Comparison of ENCODE assay signal across 8 cellular contexts in the genomic region with DNA sequence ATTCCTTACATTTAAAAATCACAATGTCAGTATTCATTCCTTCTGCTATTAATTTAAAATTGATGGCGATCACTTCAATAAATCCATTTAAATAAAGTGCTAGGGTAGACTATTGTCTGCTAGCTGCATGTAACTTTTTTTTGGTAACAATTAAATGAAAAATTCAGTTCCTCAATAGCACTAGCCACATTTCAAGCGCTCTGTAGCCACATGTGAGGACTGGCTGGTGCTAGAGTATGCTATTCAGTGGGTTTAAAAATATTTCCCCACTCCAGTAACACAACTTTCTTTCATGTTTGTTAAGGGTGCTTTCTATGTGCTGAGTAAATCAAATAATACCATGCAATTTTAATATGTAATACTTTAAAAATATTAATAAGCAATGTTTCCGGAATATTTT.
DNase-seq lines count a peak whose midpoint lies in the region; ATAC-seq, FAIRE-seq and TF ChIP-seq lines count a peak whose summit lies in the region.

No MANE protein-coding gene starts in this region.

- no peak for TF ChIP-seq POLR2A in A549 (IDR thresholded peaks at IDR 0.05; ENCODE audit: low read length)

- H3K27ac Mint-ChIP-seq in astrocyte (ENCODE audit: unreplicated experiment): peak overlapping the region; percentile 96

- H3K9ac ChIP-seq in astrocyte (ENCODE audit: low read length): peak overlapping the region; percentile 84

- no peaks in the 10 kb centered on the region for H3K79me2 ChIP-seq in astrocyte (ENCODE audit: insufficient read depth, low read length)

- no peaks in the 10 kb centered on the region for H3K27me3 ChIP-seq in MG63
- H3K27me3 ChIP-seq in astrocyte (ENCODE audit: insufficient read depth, low read length): no peaks in the 10 kb centered on the region
- H3K27me3 ChIP-seq in layer of hippocampus (ENCODE audit: control insufficient read depth, insufficient read depth, low read length): no peaks in the 10 kb centered on the region

- TF ChIP-seq EP300 in A549 (IDR thresholded peaks at IDR 0.05): no peak

- H3K4me3 ChIP-seq in A549 (peak overlapping the region; percentile 51), MG63 (peak overlapping the region; percentile 61), astrocyte (ENCODE audit: insufficient read depth, low read depth, low read length) (peak overlapping the region; percentile 78)

- H2AFZ ChIP-seq in astrocyte (ENCODE audit: low read depth, low read length): peak overlapping the region; percentile 90

- H3K4me1 ChIP-seq in A549 (0 out of 3 replicates have a peak, but pooled peaks cover 3% of the 10 kb centered on the region), astrocyte (ENCODE audit: insufficient read depth, low read length) (no peaks in the 10 kb centered on the region)

- H3K27me3 Mint-ChIP-seq in astrocyte (ENCODE audit: low read depth, unreplicated experiment): no peaks in the 10 kb centered on the region

- CTCF ChIA-PET in A549 (lab: Yijun Ruan, JAX): no interaction called here

- POLR2A ChIA-PET in A549 (lab: Yijun Ruan, JAX): interaction anchor here (0.7 kb wide), 2 partner anchors 118 to 305 kb away, joined by 3 read pairs; no protein-coding TSS in a partner anchor

- no peak for DNase-seq in A549 (ENCODE audit: low read depth in 1 of 2, low spot score in 1 of 2)
- no peak for DNase-seq in MG63
- peak; percentile 14 for DNase-seq in astrocyte (ENCODE audit: low read depth)
- DNase-seq in superior temporal gyrus (ENCODE audit: extremely low spot score): peak; percentile 15
- DNase-seq in COLO668 (lab: John Stamatoyannopoulos, UW; ENCODE audit: unreplicated experiment): no peak

- WGBS in A549 (ENCODE audit: missing lambda C conversion rate): 22% methylated on average over 3 of the region's 3 CpGs

- H3K36me3 Mint-ChIP-seq in astrocyte (ENCODE audit: low read depth, unreplicated experiment): no peaks in the 10 kb centered on the region

- H4K20me1 ChIP-seq in astrocyte (ENCODE audit: insufficient read depth, low read length): no peaks in the 10 kb centered on the region

- H3K9me3 ChIP-seq in A549 (no peaks in the 10 kb centered on the region), MG63 (no peaks in the 10 kb centered on the region), astrocyte (ENCODE audit: insufficient read depth, low read depth, low read length) (no peaks in the 10 kb centered on the region)

- FAIRE-seq in A549 (lab: Jason Lieb, UNC) (no peak), astrocyte (lab: Jason Lieb, UNC) (no peak)

- no peak for TF ChIP-seq RAD21 in A549 (conservative IDR thresholded peaks at IDR 0.05 in 1 of 2, IDR thresholded peaks at IDR 0.05 in 1 of 2)

- H3K4me1 Mint-ChIP-seq in astrocyte (ENCODE audit: low read depth, unreplicated experiment): peaks cover 6% of the 10 kb centered on the region

- TF ChIP-seq CTCF in A549 (IDR thresholded peaks at IDR 0.05): no peak
- no peak for TF ChIP-seq CTCF in astrocyte (IDR thresholded peaks at IDR 0.05; ENCODE audit: insufficient read depth, low read depth, low read length)

- H3K27ac ChIP-seq in A549 (peak overlapping the region; percentile 85 to 98), astrocyte (ENCODE audit: low read depth, low read length) (peak overlapping the region; percentile 90), layer of hippocampus (ENCODE audit: low read depth, low read length) (peak overlapping the region; percentile 96)

- H3K9me3 Mint-ChIP-seq in astrocyte (ENCODE audit: unreplicated experiment): no peaks in the 10 kb centered on the region

- H3K36me3 ChIP-seq in MG63: peaks cover 5% of the 10 kb centered on the region
- peaks cover 4% of the 10 kb centered on the region for H3K36me3 ChIP-seq in astrocyte (ENCODE audit: insufficient read depth, low read length)

- ATAC-seq in A549: peak in 1 of 2 experiments; percentile 60; a peak in 3 of 6 replicates
- peak; percentile 42 for ATAC-seq in GM18511 (IDR thresholded peaks at IDR 0.05; ENCODE audit: unreplicated experiment)
- ATAC-seq in GM19397 (IDR thresholded peaks at IDR 0.05; ENCODE audit: unreplicated experiment): no peak

- H3K4me2 ChIP-seq in A549: peak overlapping the region; percentile 77
- peak overlapping the region; percentile 81 for H3K4me2 ChIP-seq in astrocyte (ENCODE audit: low read length)

- H3K4me3 Mint-ChIP-seq in astrocyte (ENCODE audit: unreplicated experiment): peak overlapping the region; percentile 97

TF ChIP-seq in A549, 52 proteins besides CTCF, POLR2A, EP300 and RAD21:
- TF ChIP-seq TFCP2L1 (CRISPR knock-in tag; IDR thresholded peaks at IDR 0.05): no peak
- no peak for TF ChIP-seq CBX2 (IDR thresholded peaks at IDR 0.05; ENCODE audit: borderline replicate concordance, low read depth)

Comparison
In these comparisons a context has a peak if more than half of its experiments do, and no peak if none do; other contexts are left out.
1. DNase-seq: peak in astrocyte (single experiment) and superior temporal gyrus (single experiment); none in A549 (0 of 2), MG63 (single experiment) and COLO668 (single experiment).
2. Peak in every context shown above with its lines, with median percentiles within 50 percentile points of each other: H3K27ac ChIP-seq and H3K4me3 ChIP-seq.